Comparison of ENCODE assay signal across 11 cellular contexts in genomic region chrX:118423558-118423957, GRCh38.
DNase-seq lines count a peak whose midpoint lies in the region; ATAC-seq and TF ChIP-seq lines count a peak whose summit lies in the region.
"Had no signal": no experiment of that assay in that cellular context is flagged by ENCODE, and none has a peak within 500 bp of the region (broad histone marks: within the 10 kb centered on the region; RNA-seq: fewer than 3 reads in every experiment).

No MANE protein-coding gene starts in this region.

- no peak overlapping the region for H3K4me3 ChIP-seq in GM12864 (ENCODE audit: low read depth, low read length)
- H3K4me3 ChIP-seq: upper lobe of right lung had no signal

- H3K4me1 Mint-ChIP-seq in endothelial cell (ENCODE audit: unreplicated experiment) (peaks cover under 1% of the 10 kb centered on the region), osteocyte (ENCODE audit: unreplicated experiment) (peaks cover 17% of the 10 kb centered on the region)

- ATAC-seq in GM18909 (IDR thresholded peaks at IDR 0.05; ENCODE audit: poor library complexity, unreplicated experiment) (peak; percentile 97), HG02610 (IDR thresholded peaks at IDR 0.05; ENCODE audit: unreplicated experiment) (peak; percentile 97), HG03460 (IDR thresholded peaks at IDR 0.05; ENCODE audit: unreplicated experiment) (peak; percentile 95)
- ATAC-seq: upper lobe of right lung had no signal

- H3K36me3 Mint-ChIP-seq in endothelial cell (ENCODE audit: low read depth, unreplicated experiment) (peaks cover 17% of the 10 kb centered on the region), osteocyte (ENCODE audit: unreplicated experiment) (peaks cover 30% of the 10 kb centered on the region)

- H3K27me3 Mint-ChIP-seq in endothelial cell (ENCODE audit: unreplicated experiment) (no peaks in the 10 kb centered on the region), osteocyte (ENCODE audit: unreplicated experiment) (no peaks in the 10 kb centered on the region)
- H3K27me3 Mint-ChIP-seq: activated naive CD8-positive, alpha-beta T cell treated with anti-CD3 and anti-CD28 coated beads, Interleukin-2, amount 10 ng/mL, durations not matched to agents 7 days and 5 days had no signal

- no peak overlapping the region for H3K27ac Mint-ChIP-seq in endothelial cell (ENCODE audit: unreplicated experiment)
- no peak overlapping the region for H3K27ac Mint-ChIP-seq in osteocyte (ENCODE audit: unreplicated experiment)
- H3K27ac Mint-ChIP-seq: activated naive CD8-positive, alpha-beta T cell treated with anti-CD3 and anti-CD28 coated beads, Interleukin-2, amount 10 ng/mL, durations not matched to agents 7 days and 5 days had no signal

- peak; percentile 4 for DNase-seq in GM12864 (ENCODE audit: low read depth)
- no peak for DNase-seq in retina
- DNase-seq in GOT3 (lab: John Stamatoyannopoulos, UW) = no peak
- DNase-seq in endothelial cell (ENCODE audit: low spot score) = no peak
- no peak for DNase-seq in osteocyte (ENCODE audit: extremely low spot score, unreplicated experiment)
- DNase-seq: activated naive CD8-positive, alpha-beta T cell treated with anti-CD3 and anti-CD28 coated beads, Interleukin-2, amount 10 ng/mL, durations not matched to agents 7 days and 5 days; Caco-2; upper lobe of right lung had no signal

- no peak overlapping the region for H3K4me3 Mint-ChIP-seq in endothelial cell (ENCODE audit: unreplicated experiment)
- no peak overlapping the region for H3K4me3 Mint-ChIP-seq in osteocyte (ENCODE audit: unreplicated experiment)
- H3K4me3 Mint-ChIP-seq: activated naive CD8-positive, alpha-beta T cell treated with anti-CD3 and anti-CD28 coated beads, Interleukin-2, amount 10 ng/mL, durations not matched to agents 7 days and 5 days had no signal

- H3K9me3 Mint-ChIP-seq in endothelial cell (ENCODE audit: unreplicated experiment) (no peaks in the 10 kb centered on the region), osteocyte (ENCODE audit: unreplicated experiment) (no peaks in the 10 kb centered on the region)
- H3K9me3 Mint-ChIP-seq: activated naive CD8-positive, alpha-beta T cell treated with anti-CD3 and anti-CD28 coated beads, Interleukin-2, amount 10 ng/mL, durations not matched to agents 7 days and 5 days had no signal

- TF ChIP-seq CTCF in GM12864 (IDR thresholded peaks at IDR 0.05; ENCODE audit: low read depth, low read length, missing control alignments) = no peak
- TF ChIP-seq CTCF in endothelial cell (IDR thresholded peaks at IDR 0.05; ENCODE audit: unreplicated experiment) = no peak
- TF ChIP-seq CTCF in osteocyte (IDR thresholded peaks at IDR 0.05) = no peak
